ENCODE assay signal across 8 cellular contexts in the genomic region with DNA sequence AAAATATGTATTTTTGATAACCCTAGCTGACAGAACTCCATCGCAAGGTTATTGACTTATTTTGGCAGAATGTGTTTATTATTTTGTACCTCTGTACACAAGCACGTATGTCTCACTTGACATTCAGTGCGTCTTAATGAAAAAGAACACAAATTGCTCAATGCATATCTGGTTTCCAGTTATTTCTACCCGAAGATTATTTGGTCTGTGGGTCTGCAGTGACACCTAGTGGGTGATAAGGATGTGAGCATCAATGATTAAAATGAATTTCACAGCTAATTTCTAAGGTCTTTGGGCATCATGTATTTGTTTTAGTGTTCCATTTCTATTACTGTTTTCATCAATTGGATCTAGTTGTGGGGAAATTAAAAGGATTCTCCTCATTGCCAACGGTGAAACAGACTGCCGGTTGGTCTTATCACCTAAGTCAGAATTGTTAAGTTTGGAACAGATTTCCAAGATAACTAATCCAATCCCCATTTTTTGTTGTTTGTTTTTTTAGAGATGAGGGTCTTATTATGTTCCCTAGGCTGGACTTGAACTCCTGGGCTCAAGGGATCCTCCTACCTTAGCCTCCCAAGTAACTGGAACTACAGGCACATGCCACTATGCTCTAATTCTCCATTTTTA. TPM values are rescaled to one million over a fixed set of nuclear protein-coding genes. Genes with fewer than 3 reads are reported as not detected.
DNase-seq lines count a peak whose midpoint lies in the region; ATAC-seq and TF ChIP-seq lines count a peak whose summit lies in the region.

No MANE protein-coding gene starts in this region.

- H3K27me3 ChIP-seq in DND-41 (ENCODE audit: insufficient read depth, low read length, poor library complexity) (no peaks in the 10 kb centered on the region), Peyer's patch (no peaks in the 10 kb centered on the region), left ventricle myocardium inferior (ENCODE audit: low read depth) (no peaks in the 10 kb centered on the region), smooth muscle cell (ENCODE audit: low read depth) (no peaks in the 10 kb centered on the region)

- H3K27ac ChIP-seq in DND-41 (ENCODE audit: low read length), result no peak overlapping the region
- H3K27ac ChIP-seq in Peyer's patch, result no peak overlapping the region
- peak overlapping the region; percentile 7 for H3K27ac ChIP-seq in left ventricle myocardium inferior (replicated peaks)
- H3K27ac ChIP-seq in smooth muscle cell (ENCODE audit: low read depth), result no peak overlapping the region

- no peaks in the 10 kb centered on the region for H3F3A ChIP-seq in smooth muscle cell (ENCODE audit: low read depth)

- H3K4me1 ChIP-seq in DND-41 (ENCODE audit: insufficient read depth, low read length) (no peaks in the 10 kb centered on the region), Peyer's patch (no peaks in the 10 kb centered on the region), left ventricle myocardium inferior (peaks cover 5% of the 10 kb centered on the region), smooth muscle cell (ENCODE audit: low read depth) (no peaks in the 10 kb centered on the region)

- H4K20me1 ChIP-seq in DND-41 (ENCODE audit: insufficient read depth, low read length) (peaks cover 13% of the 10 kb centered on the region; the same call in 1 of the 2 replicates), smooth muscle cell (ENCODE audit: low read depth) (no peaks in the 10 kb centered on the region)

- no peak for TF ChIP-seq POLR2A in Peyer's patch (IDR thresholded peaks at IDR 0.05)

- 68% methylated on average over 6 of the region's 6 CpGs for WGBS in smooth muscle cell (ENCODE audit: low lambda C conversion rate)

- H3K9me3 ChIP-seq in DND-41 (ENCODE audit: insufficient read depth, low read length, severe bottlenecking) (no peaks in the 10 kb centered on the region), Peyer's patch (no peaks in the 10 kb centered on the region), left ventricle myocardium inferior (replicated peaks) (no peaks in the 10 kb centered on the region), smooth muscle cell (replicated peaks; ENCODE audit: low read depth) (no peaks in the 10 kb centered on the region)

- ATAC-seq in DND-41 (ENCODE audit: insufficient read depth, low read depth) (peak; percentile 73), GM18498 (IDR thresholded peaks at IDR 0.05; ENCODE audit: unreplicated experiment) (no peak), HG03354 (IDR thresholded peaks at IDR 0.05; ENCODE audit: poor library complexity, severe bottlenecking, unreplicated experiment) (no peak)

- intact Hi-C loops in left ventricle myocardium inferior (cut with micrococcal nuclease), result loop anchor here (10.0 kb wide), 1 partner anchor 285 kb away; no protein-coding TSS in a partner anchor

- TF ChIP-seq CTCF in DND-41 (IDR thresholded peaks at IDR 0.05; ENCODE audit: borderline replicate concordance, extremely low read depth, low read length, poor library complexity, severe bottlenecking), result peak; percentile 87
- peak; percentile 62 to 96 (median 86) for TF ChIP-seq CTCF in Peyer's patch (IDR thresholded peaks at IDR 0.05)
- peak; percentile 90 for TF ChIP-seq CTCF in left ventricle myocardium inferior (IDR thresholded peaks at IDR 0.05; ENCODE audit: borderline replicate concordance)
- peak; percentile 77 for TF ChIP-seq CTCF in smooth muscle cell (IDR thresholded peaks at IDR 0.05; ENCODE audit: borderline replicate concordance, insufficient read depth, poor library complexity, severe bottlenecking)

- H3K36me3 ChIP-seq in DND-41 (ENCODE audit: insufficient read depth, low read length), result peaks cover 59% of the 10 kb centered on the region
- peaks cover 0 to 38% (median 0%) of the 10 kb centered on the region in 3 donors for H3K36me3 ChIP-seq in Peyer's patch
- peaks cover 49% of the 10 kb centered on the region for H3K36me3 ChIP-seq in left ventricle myocardium inferior
- peaks cover 7% of the 10 kb centered on the region for H3K36me3 ChIP-seq in smooth muscle cell (ENCODE audit: low read depth)

- H3K79me2 ChIP-seq in DND-41 (ENCODE audit: insufficient read depth, low read length) (peaks cover 18% of the 10 kb centered on the region; the same call in 1 of the 2 replicates), smooth muscle cell (ENCODE audit: low read depth) (no peaks in the 10 kb centered on the region)

- H3K4me2 ChIP-seq in DND-41 (ENCODE audit: insufficient read depth, low read length), result no peak overlapping the region
- H3K4me2 ChIP-seq in smooth muscle cell, result no peak overlapping the region

- H3K4me3 ChIP-seq in DND-41 (ENCODE audit: low read depth in 1 of 2, low read length in 2 of 2), result no peak overlapping the region
- no peak overlapping the region for H3K4me3 ChIP-seq in Peyer's patch
- no peak overlapping the region for H3K4me3 ChIP-seq in left ventricle myocardium inferior
- H3K4me3 ChIP-seq in smooth muscle cell, result no peak overlapping the region

- peak; percentile 54 for DNase-seq in DND-41
- DNase-seq in HuH-7.5 (ENCODE audit: low spot score), result peak; percentile 28
- DNase-seq in Peyer's patch, result peak in 2 of 3 donors; percentile 29 to 72
- DNase-seq in amniotic epithelial cell (ENCODE audit: low read depth), result peak; percentile 85
- no peak for DNase-seq in left ventricle myocardium inferior
- DNase-seq in smooth muscle cell (lab: John Stamatoyannopoulos, UW; ENCODE audit: unreplicated experiment), result no peak

- no peak overlapping the region for H2AFZ ChIP-seq in DND-41 (ENCODE audit: low read depth, low read length)
- H2AFZ ChIP-seq in smooth muscle cell (ENCODE audit: low read depth), result no peak overlapping the region

- H3K9ac ChIP-seq in DND-41 (ENCODE audit: low read depth, low read length) (no peak overlapping the region), smooth muscle cell (ENCODE audit: low read depth) (no peak overlapping the region)

RNA-seq across cellular contexts. Expression of a gene that starts 13.9 kb away (rescaled TPM):
- 10 to 100 TPM; 13.5 to 34.7 (median 22.5) TPM for total RNA-seq in Peyer's patch
- total RNA-seq in left ventricle myocardium inferior, result 5.9 TPM
- 17.1 and 20.0 TPM in 2 replicates for total RNA-seq in smooth muscle cell
- 5.9 and 8.8 TPM in 2 replicates for polyA plus RNA-seq in smooth muscle cell

RNA-seq across cellular contexts. Expression of a gene that starts 30.4 kb away (rescaled TPM):
- total RNA-seq in Peyer's patch (1 to 10 TPM in 2 of 4 donors, under 1 TPM in 1, not detected in 1; 0.88 to 2.3 (median 2.0) TPM), left ventricle myocardium inferior (24.3 TPM), smooth muscle cell (3.9 TPM in 1 of 2 replicates, not detected in the other)
- 1.6 and 1.8 TPM in 2 replicates for polyA plus RNA-seq in smooth muscle cell

Comparison
In these comparisons a context has a peak if more than half of its experiments do, and no peak if none do; other contexts are left out.
1. DNase-seq: peak in DND-41 (single experiment), HuH-7.5 (single experiment), Peyer's patch (2 of 3) and amniotic epithelial cell (single experiment); none in left ventricle myocardium inferior (single experiment) and smooth muscle cell (single experiment).
2. Peak in every context shown above with its lines, with median percentiles within 50 percentile points of each other: CTCF ChIP-seq.